In genomic region chrX:48956728-48957414, GRCh38 we compare ENCODE assay signal across 6 cellular contexts.
A peak's percentile ranks its signal among the peaks of the same experiment; 100 is the strongest.
DNase-seq lines count a peak whose midpoint lies in the region; TF ChIP-seq lines count a peak whose summit lies in the region.

No MANE protein-coding gene starts in this region.

- no peak overlapping the region for H3K27ac ChIP-seq in iPS DF 6.9 (ENCODE audit: low read length)
- H3K27ac ChIP-seq in substantia nigra (ENCODE audit: low read depth, low read length, poor library complexity, severe bottlenecking) = peak overlapping the region; percentile 59

- H3K4me3 ChIP-seq in HFF-Myc (replicated peaks; ENCODE audit: low read depth, low read length) = peak overlapping the region; percentile 62
- H3K4me3 ChIP-seq in iPS DF 6.9 (ENCODE audit: low read length) = peak overlapping the region; percentile 71; the same call in 1 of the 2 replicates

- H3K27me3 ChIP-seq in iPS DF 6.9 (ENCODE audit: control insufficient read depth, insufficient read depth, low read length) = no peaks in the 10 kb centered on the region

- peaks cover 4% of the 10 kb centered on the region; the same call in 1 of the 2 replicates for H3K36me3 ChIP-seq in iPS DF 6.9 (ENCODE audit: control insufficient read depth, insufficient read depth, low read length)

- POLR2A ChIA-PET in HEK293T (lab: Yijun Ruan, JAX) = interaction anchor here (1.7 to 2.0 kb wide), 2 partner anchors 15 to 86 kb away, joined by 4 to 13 read pairs; partner anchors contain the start of gene TFE3

- WGBS in iPS DF 6.9 (ENCODE audit: insufficient coverage, insufficient read length) = no CpG with 5 or more reads among the region's 61 CpGs

- CTCF ChIA-PET in HEK293T (lab: Yijun Ruan, JAX) = no interaction called here

- no peaks in the 10 kb centered on the region for H3K9me3 ChIP-seq in iPS DF 6.9 (ENCODE audit: control insufficient read depth, insufficient read depth, low read length)

- no peak for TF ChIP-seq CTCF in HFF-Myc (IDR thresholded peaks at IDR 0.05; ENCODE audit: low read depth, low read length, missing control alignments)

- H3K4me1 ChIP-seq in iPS DF 6.9 (ENCODE audit: control insufficient read depth, insufficient read depth, low read length) = no peaks in the 10 kb centered on the region

- DNase-seq in HFF-Myc (ENCODE audit: extremely low read depth, low read depth) (no peak), iPS DF 6.9 (ENCODE audit: low read depth, low spot score) (no peak), substantia nigra (lab: John Stamatoyannopoulos, UW) (peak in 1 of 49 donors; percentile 2), NCI-H526 treated with DMSO at 0.1 percent for 48 hours (lab: John Stamatoyannopoulos, UW) (no peak), HEK293T (ENCODE audit: extremely low spot score) (no peak)
- DNase-seq in activated CD8-positive, alpha-beta memory T cell treated with anti-CD3 and anti-CD28 coated beads for 24 hours = peak; percentile 73

TF ChIP-seq in HEK293T, 16 proteins besides CTCF, POLR2A, EP300 and RAD21:
- TF ChIP-seq NFRKB (IDR thresholded peaks at IDR 0.05) (no peak), SUZ12 (IDR thresholded peaks at IDR 0.05) (no peak), FOXK2 (IDR thresholded peaks at IDR 0.05) (no peak), FOXM1 (IDR thresholded peaks at IDR 0.05; ENCODE audit: borderline replicate concordance) (no peak), ARNT (IDR thresholded peaks at IDR 0.05) (no peak)
